In the genomic region with DNA sequence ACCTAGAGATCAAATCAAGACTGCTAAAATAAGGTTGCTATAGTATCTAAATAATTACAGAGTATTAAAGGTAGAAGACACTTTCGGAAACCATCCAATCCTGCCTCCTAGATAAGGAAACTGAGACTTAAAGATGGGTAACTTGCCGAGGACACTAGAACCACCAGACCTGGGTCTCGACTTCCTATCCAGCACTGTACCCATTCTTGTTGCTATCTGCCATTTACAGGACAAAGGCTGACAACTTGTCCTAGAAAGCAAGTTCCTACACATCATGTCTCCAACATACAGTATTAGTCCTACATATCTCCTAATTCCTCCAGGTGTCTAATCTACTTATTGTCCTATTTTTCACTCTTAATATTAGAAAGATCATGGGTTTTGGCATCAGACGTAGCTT, we compare ENCODE assay signal across 20 cellular contexts. TPM values are rescaled to one million over a fixed set of nuclear protein-coding genes. Genes with fewer than 3 reads are reported as not detected.
DNase-seq lines count a peak whose midpoint lies in the region; ATAC-seq and TF ChIP-seq lines count a peak whose summit lies in the region.
"Had no signal": no experiment of that assay in that cellular context is flagged by ENCODE, and none has a peak within 500 bp of the region (broad histone marks: within the 10 kb centered on the region; RNA-seq: fewer than 3 reads in every experiment).

No MANE protein-coding gene starts in this region.

- H3K4me1 Mint-ChIP-seq in CD4-positive, alpha-beta memory T cell = peaks cover 5 to 25% (median 13%) of the 10 kb centered on the region in 4 donors
- peaks cover 19% of the 10 kb centered on the region for H3K4me1 Mint-ChIP-seq in central memory CD8-positive, alpha-beta T cell
- no peaks in the 10 kb centered on the region for H3K4me1 Mint-ChIP-seq in glutamatergic neuron (ENCODE audit: low read depth, unreplicated experiment)

- peaks cover 9 to 16% of the 10 kb centered on the region in 2 donors for H3K36me3 Mint-ChIP-seq in CD4-positive, alpha-beta memory T cell
- no peaks in the 10 kb centered on the region for H3K36me3 Mint-ChIP-seq in central memory CD8-positive, alpha-beta T cell (ENCODE audit: insufficient read depth)
- no peaks in the 10 kb centered on the region for H3K36me3 Mint-ChIP-seq in glutamatergic neuron (ENCODE audit: unreplicated experiment)

- H3K27me3 ChIP-seq in CD4-positive, alpha-beta memory T cell (ENCODE audit: insufficient read depth, low read length) = no peaks in the 10 kb centered on the region
- H3K27me3 ChIP-seq in GM23248 (replicated peaks; ENCODE audit: insufficient read depth) (no peaks in the 10 kb centered on the region), gastrocnemius medialis (no peaks in the 10 kb centered on the region)
- H3K27me3 ChIP-seq: esophagus squamous epithelium, hepatocyte, ovary had no signal

- H3K9me3 Mint-ChIP-seq in CD4-positive, alpha-beta memory T cell = no peaks in the 10 kb centered on the region
- no peaks in the 10 kb centered on the region for H3K9me3 Mint-ChIP-seq in central memory CD8-positive, alpha-beta T cell
- peaks cover 2% of the 10 kb centered on the region for H3K9me3 Mint-ChIP-seq in glutamatergic neuron (ENCODE audit: unreplicated experiment)
- H3K9me3 Mint-ChIP-seq: activated CD4-positive, alpha-beta memory T cell treated with anti-CD3 and anti-CD28 coated beads, Interleukin-2, amount 10 ng/mL, durations not matched to agents 7 days and 5 days; activated T-helper 1 cell treated with anti-CD3 and anti-CD28 coated beads, Interleukin-12 subunit alpha, Interleukin-12 subunit beta, Interleukin-2, Interleukin-4 antibody, amounts not matched to agents 30 ng/mL and 10 ng/mL and 1 ng/mL, durations not matched to agents 14 hours and 24 hours and 36 hours had no signal

- in situ Hi-C loops in GM23248 (cut with MboI) = no loop called here
- in situ Hi-C loops in gastrocnemius medialis (cut with MboI; ENCODE audit: low sequenced_read_pairs in 4 of 4) = no loop called here

- peak overlapping the region in 1 of 7 donors; percentile 18 for H3K27ac Mint-ChIP-seq in CD4-positive, alpha-beta memory T cell
- no peak overlapping the region for H3K27ac Mint-ChIP-seq in central memory CD8-positive, alpha-beta T cell (ENCODE audit: low read depth)
- no peak overlapping the region for H3K27ac Mint-ChIP-seq in glutamatergic neuron (ENCODE audit: unreplicated experiment)
- H3K27ac Mint-ChIP-seq: activated CD4-positive, alpha-beta memory T cell treated with anti-CD3 and anti-CD28 coated beads, Interleukin-2, amount 10 ng/mL, durations not matched to agents 7 days and 5 days; activated T-helper 1 cell treated with anti-CD3 and anti-CD28 coated beads, Interleukin-12 subunit alpha, Interleukin-12 subunit beta, Interleukin-2, Interleukin-4 antibody, amounts not matched to agents 30 ng/mL and 10 ng/mL and 1 ng/mL, durations not matched to agents 14 hours and 24 hours and 36 hours had no signal

- no peaks in the 10 kb centered on the region for H3K9me3 ChIP-seq in CD4-positive, alpha-beta memory T cell (ENCODE audit: control insufficient read depth in 1 of 2, low read length in 2 of 2)
- H3K9me3 ChIP-seq in GM23248 (ENCODE audit: low read depth) (no peaks in the 10 kb centered on the region), gastrocnemius medialis (no peaks in the 10 kb centered on the region)
- H3K9me3 ChIP-seq: esophagus squamous epithelium, ovary had no signal

- H3K27ac ChIP-seq in CD4-positive, alpha-beta memory T cell (ENCODE audit: low read depth, low read length) = no peak overlapping the region
- H3K27ac ChIP-seq in GM23248 (no peak overlapping the region), gastrocnemius medialis (peak overlapping the region; percentile 37 to 65 (median 60))
- H3K27ac ChIP-seq: hepatocyte, ovary had no signal

- H4K20me1 ChIP-seq in GM23248 (ENCODE audit: insufficient read depth) = no peaks in the 10 kb centered on the region

- peak overlapping the region; percentile 11 to 29 for H3K4me3 ChIP-seq in CD4-positive, alpha-beta memory T cell (ENCODE audit: low read length in 2 of 2)
- no peak overlapping the region; the same call in 1 of the 2 replicates for H3K4me3 ChIP-seq in GM23248
- no peak overlapping the region for H3K4me3 ChIP-seq in gastrocnemius medialis
- H3K4me3 ChIP-seq: esophagus squamous epithelium, hepatocyte, ovary had no signal

- peak overlapping the region; percentile 55 for H3K4me2 ChIP-seq in GM23248 (ENCODE audit: unreplicated experiment)
- H3K4me2 ChIP-seq: hepatocyte had no signal

- no peak overlapping the region for H3K4me3 Mint-ChIP-seq in CD4-positive, alpha-beta memory T cell
- no peak overlapping the region for H3K4me3 Mint-ChIP-seq in central memory CD8-positive, alpha-beta T cell
- H3K4me3 Mint-ChIP-seq in glutamatergic neuron (ENCODE audit: unreplicated experiment) = no peak overlapping the region
- H3K4me3 Mint-ChIP-seq: activated CD4-positive, alpha-beta memory T cell treated with anti-CD3 and anti-CD28 coated beads, Interleukin-2, amount 10 ng/mL, durations not matched to agents 7 days and 5 days; activated T-helper 1 cell treated with anti-CD3 and anti-CD28 coated beads, Interleukin-12 subunit alpha, Interleukin-12 subunit beta, Interleukin-2, Interleukin-4 antibody, amounts not matched to agents 30 ng/mL and 10 ng/mL and 1 ng/mL, durations not matched to agents 14 hours and 24 hours and 36 hours had no signal

- ATAC-seq in central memory CD8-positive, alpha-beta T cell (replicated peaks; ENCODE audit: extremely low read depth, poor library complexity, severe bottlenecking) = peak; percentile 27
- ATAC-seq in gastrocnemius medialis (no peak), HG03159 (IDR thresholded peaks at IDR 0.05; ENCODE audit: unreplicated experiment) (no peak)
- ATAC-seq: PC-3 had no signal

- H3K79me2 ChIP-seq in GM23248 (ENCODE audit: insufficient read depth) = peaks cover 74% of the 10 kb centered on the region

- no peak for DNase-seq in CD4-positive, alpha-beta memory T cell
- no peak for DNase-seq in GM23248
- no peak for DNase-seq in central memory CD8-positive, alpha-beta T cell (ENCODE audit: low spot score in 2 of 2)
- no peak for DNase-seq in gastrocnemius medialis
- DNase-seq in glutamatergic neuron = no peak
- no peak for DNase-seq in H4 (ENCODE audit: low spot score)
- DNase-seq: activated CD4-positive, alpha-beta memory T cell treated with anti-CD3 and anti-CD28 coated beads, Interleukin-2, amount 10 ng/mL, durations not matched to agents 7 days and 5 days; cortex of kidney; DMS153; esophagus squamous epithelium; NCI-H2081 treated with DMSO at 0.1 percent for 48 hours; NCI-H526; ovary; PC-3; stimulated activated CD4-positive, alpha-beta T cell treated with anti-CD3 and anti-CD28 coated beads, Interleukin-12 subunit alpha, Interleukin-12 subunit beta, amount 100 ng/mL, for 4 hours; stimulated activated naive CD4-positive, alpha-beta T cell treated with Interleukin-2 at 50 U/mL for 16 hours had no signal

- no peak overlapping the region for H3K9ac ChIP-seq in GM23248

- POLR2A ChIA-PET in CD4-positive, alpha-beta memory T cell (lab: Charles Lee; ENCODE audit: partially characterized antibody) = interaction anchor here (1.4 to 2.5 kb wide), 6 partner anchors 18 to 180 kb away, joined by 3 to 40 read pairs (median 5); a partner anchor contains a TSS

- intact Hi-C loops in CD4-positive, alpha-beta memory T cell (cut with micrococcal nuclease) = no loop called here
- intact Hi-C loops in gastrocnemius medialis (cut with DNase I; ENCODE audit: low total_unique reads) = no loop called here

- 0 out of 2 replicates have a peak, but pooled peaks cover 3% of the 10 kb centered on the region for H3K9me2 ChIP-seq in GM23248 (ENCODE audit: insufficient read depth)

- TF ChIP-seq CTCF in gastrocnemius medialis (IDR thresholded peaks at IDR 0.05 in 4 of 5, conservative IDR thresholded peaks at IDR 0.05 in 1 of 5) (no peak), glutamatergic neuron (IDR thresholded peaks at IDR 0.05; ENCODE audit: partially characterized antibody, unreplicated experiment) (no peak)

- TF ChIP-seq POLR2A in gastrocnemius medialis (IDR thresholded peaks at IDR 0.05) = no peak

- CTCF ChIA-PET in CD4-positive, alpha-beta memory T cell (lab: Charles Lee; ENCODE audit: partially characterized antibody) = interaction anchor here (0.8 to 2.0 kb wide), 3 partner anchors 39 to 240 kb away, joined by 3 to 7 read pairs (median 3); no protein-coding TSS in a partner anchor

- no peaks in the 10 kb centered on the region for H3K36me3 ChIP-seq in CD4-positive, alpha-beta memory T cell (ENCODE audit: insufficient read depth, low read length)
- H3K36me3 ChIP-seq in GM23248 (ENCODE audit: low read depth) (no peaks in the 10 kb centered on the region), gastrocnemius medialis (no peaks in the 10 kb centered on the region)
- H3K36me3 ChIP-seq: esophagus squamous epithelium, ovary had no signal

- 66 to 70% methylated on average over 4 of the region's 4 CpGs for WGBS in GM23248 (ENCODE audit: low coverage in 1 of 2, low lambda C conversion rate in 2 of 2, missing lambda C conversion rate in 2 of 2), 2 experiments

- no peaks in the 10 kb centered on the region for H3K27me3 Mint-ChIP-seq in CD4-positive, alpha-beta memory T cell
- H3K27me3 Mint-ChIP-seq in central memory CD8-positive, alpha-beta T cell = no peaks in the 10 kb centered on the region
- no peaks in the 10 kb centered on the region for H3K27me3 Mint-ChIP-seq in glutamatergic neuron (ENCODE audit: unreplicated experiment)
- H3K27me3 Mint-ChIP-seq: activated CD4-positive, alpha-beta memory T cell treated with anti-CD3 and anti-CD28 coated beads, Interleukin-2, amount 10 ng/mL, durations not matched to agents 7 days and 5 days had no signal

- peaks cover 16% of the 10 kb centered on the region for H3F3A ChIP-seq in GM23248 (ENCODE audit: insufficient read depth)

- H3K4me1 ChIP-seq in CD4-positive, alpha-beta memory T cell (ENCODE audit: insufficient read depth, low read length) = peaks cover 42% of the 10 kb centered on the region
- H3K4me1 ChIP-seq in GM23248 (ENCODE audit: insufficient read depth) = peaks cover 25% of the 10 kb centered on the region
- H3K4me1 ChIP-seq in gastrocnemius medialis = peaks cover 45 to 61% of the 10 kb centered on the region in 2 donors

- no peak overlapping the region for H2AFZ ChIP-seq in GM23248
- H2AFZ ChIP-seq: hepatocyte had no signal

RNA-seq across cellular contexts. Expression of a gene that starts 37.7 kb away (rescaled TPM):
- total RNA-seq in CD4-positive, alpha-beta memory T cell = 10 to 100 TPM; 46.8 to 47.3 TPM
- polyA plus RNA-seq in CD4-positive, alpha-beta memory T cell = 10 to 100 TPM; 25.2 to 40.6 TPM
- total RNA-seq in GM23248 (2014; rRNA removed; shearing (Covaris generic)) = 24.9 and 32.5 TPM in 2 replicates
- polyA plus RNA-seq in GM23248 (2016; fragmentation: Nextera tagmentation; extraction: Ambion mirVana) = 21.4 and 24.3 TPM in 2 replicates
- total RNA-seq in gastrocnemius medialis (10 to 100 TPM; 16.1 to 46.7 (median 26.5) TPM), glutamatergic neuron (ENCODE audit: unreplicated experiment) (58.9 TPM)
- 16.2 and 20.4 TPM in 2 replicates for total RNA-seq in H4 (2014; rRNA removed; shearing (Covaris generic))

RNA-seq across cellular contexts. Expression of a gene that starts 38.0 kb away (rescaled TPM):
- total RNA-seq in CD4-positive, alpha-beta memory T cell = 10 to 100 TPM; 17.3 to 20.9 TPM
- polyA plus RNA-seq in CD4-positive, alpha-beta memory T cell = 10 to 100 TPM; 22.4 to 36.2 TPM
- total RNA-seq in GM23248 (2014; rRNA removed; shearing (Covaris generic)) = 21.2 and 31.2 TPM in 2 replicates
- polyA plus RNA-seq in GM23248 (2016; fragmentation: Nextera tagmentation; extraction: Ambion mirVana) = 33.7 and 35.6 TPM in 2 replicates
- total RNA-seq in gastrocnemius medialis = 100 to 1,000 TPM in 3 of 4 donors, 10 to 100 TPM in 1; 90.6 to 187 (median 129) TPM
- 40.5 TPM for total RNA-seq in glutamatergic neuron (ENCODE audit: unreplicated experiment)
- total RNA-seq in H4 (2014; rRNA removed; shearing (Covaris generic)) = 42.1 and 54.0 TPM in 2 replicates

RNA-seq across cellular contexts. Expression of a gene that starts 56.4 kb away (rescaled TPM):
- 10 to 100 TPM; 10.0 to 10.3 TPM for total RNA-seq in CD4-positive, alpha-beta memory T cell
- under 1 TPM; 0.39 to 0.77 TPM for polyA plus RNA-seq in CD4-positive, alpha-beta memory T cell
- 0.38 and 2.3 TPM in 2 replicates for total RNA-seq in GM23248 (2014; rRNA removed; shearing (Covaris generic))
- polyA plus RNA-seq in GM23248 (2016; fragmentation: Nextera tagmentation; extraction: Ambion mirVana) = 0.34 and 1.4 TPM in 2 replicates
- total RNA-seq in gastrocnemius medialis (1 to 10 TPM in 3 of 4 donors, under 1 TPM in 1; 0.72 to 1.7 (median 1.4) TPM), glutamatergic neuron (ENCODE audit: unreplicated experiment) (1.2 TPM)
- total RNA-seq in H4 (2014; rRNA removed; shearing (Covaris generic)) = 0.23 TPM in 1 of 2 replicates, not detected in the other
- polyA plus RNA-seq: H1 had no signal

Comparison
In these comparisons a context has a peak if more than half of its experiments do, and no peak if none do; other contexts are left out.
1. H3K27ac ChIP-seq: peak in gastrocnemius medialis (4 of 4); none in CD4-positive, alpha-beta memory T cell (single experiment) and GM23248 (single experiment).
2. H3K4me3 ChIP-seq: peak in CD4-positive, alpha-beta memory T cell (2 of 2); none in GM23248 (single experiment) and gastrocnemius medialis (0 of 4).